28 cellular contexts compared by ENCODE assay signal in the genomic region with DNA sequence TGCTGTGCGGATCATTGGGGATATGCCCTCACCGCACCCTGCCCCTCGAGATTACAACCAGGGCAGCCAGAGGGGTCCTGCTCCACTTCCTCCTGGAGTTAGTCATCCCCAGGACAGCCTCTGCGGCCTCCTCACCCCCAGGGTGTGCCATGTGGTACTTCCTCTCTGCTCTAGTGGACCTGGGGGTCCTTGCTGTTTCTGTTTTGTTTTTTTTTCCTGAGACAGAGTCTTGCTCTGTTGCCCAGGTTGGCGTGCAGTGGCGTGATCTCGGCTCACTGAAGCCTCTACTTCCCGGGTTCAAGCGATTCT. TPM values are rescaled to one million over a fixed set of nuclear protein-coding genes. Genes with fewer than 3 reads are reported as not detected.
DNase-seq lines count a peak whose midpoint lies in the region; ATAC-seq lines count a peak whose summit lies in the region.
"Had no signal": no experiment of that assay in that cellular context is flagged by ENCODE, and none has a peak within 500 bp of the region (broad histone marks: within the 10 kb centered on the region; RNA-seq: fewer than 3 reads in every experiment).

No MANE protein-coding gene starts in this region.

- DNase-seq in AG20443 (ENCODE audit: low spot score) (peak; percentile 6), Daoy (ENCODE audit: low read depth) (peak; percentile 32), NCI-H1930 (lab: John Stamatoyannopoulos, UW) (no peak), dedifferentiated amniotic fluid mesenchymal stem cell (ENCODE audit: extremely low spot score) (no peak), COLO668 (lab: John Stamatoyannopoulos, UW; ENCODE audit: unreplicated experiment) (no peak)
- DNase-seq in natural killer cell treated with Interleukin-12 subunit alpha and Interleukin-12 subunit beta and Interleukin-15 and Interleukin-18, amount 100 ng/mL, for 72 hours (ENCODE audit: low spot score) = no peak
- DNase-seq in stimulated activated naive CD8-positive, alpha-beta T cell treated with anti-CD3 and anti-CD28 coated beads, Interleukin-15, Interleukin-2, amounts not matched to agents 100 U/mL and 50 U/mL, for 24 hours = no peak
- DNase-seq: activated CD4-positive, alpha-beta T cell treated with anti-CD3 and anti-CD28 coated beads, Interleukin-2, amount 10 ng/mL, durations not matched to agents 24 days and 14 days; activated naive CD4-positive, alpha-beta T cell treated with anti-CD3 and anti-CD28 coated beads for 36 hours; activated T-cell treated with anti-CD3 and anti-CD28 coated beads, Interleukin-2, amount 50 U/mL, for 48 hours; BE2C; brain microvascular endothelial cell; Caco-2; DMS79; effector CD8-positive, alpha-beta T cell; NCI-H146; NCI-H446 treated with DMSO at 0.1 percent for 48 hours; PC-3; SW 1271; T1000; transverse colon had no signal

- no peaks in the 10 kb centered on the region for H3K36me3 Mint-ChIP-seq in dendritic cell treated with granulocyte-macrophage colony-stimulating factor and Interleukin-4, amounts not matched to agents 40 ng/mL and 50 ng/mL, for 4 days (ENCODE audit: low read depth)
- H3K36me3 Mint-ChIP-seq in natural killer cell treated with Interleukin-12 subunit alpha and Interleukin-12 subunit beta and Interleukin-15 and Interleukin-18, amount 100 ng/mL, for 72 hours = no peaks in the 10 kb centered on the region

- H3K4me1 Mint-ChIP-seq in dendritic cell treated with granulocyte-macrophage colony-stimulating factor and Interleukin-4, amounts not matched to agents 40 ng/mL and 50 ng/mL, for 4 days (ENCODE audit: low read depth) = peaks cover 86% of the 10 kb centered on the region
- no peaks in the 10 kb centered on the region for H3K4me1 Mint-ChIP-seq in natural killer cell treated with Interleukin-12 subunit alpha and Interleukin-12 subunit beta and Interleukin-15 and Interleukin-18, amount 100 ng/mL, for 72 hours (ENCODE audit: low read depth in 2 of 2)
- H3K4me1 Mint-ChIP-seq: activated CD4-positive, alpha-beta T cell treated with anti-CD3 and anti-CD28 coated beads, Interleukin-2, amount 10 ng/mL, durations not matched to agents 24 days and 14 days; memory B cell had no signal

- no peaks in the 10 kb centered on the region for H3K9me3 Mint-ChIP-seq in dendritic cell treated with granulocyte-macrophage colony-stimulating factor and Interleukin-4, amounts not matched to agents 40 ng/mL and 50 ng/mL, for 4 days
- peaks cover 4% of the 10 kb centered on the region for H3K9me3 Mint-ChIP-seq in natural killer cell treated with Interleukin-12 subunit alpha and Interleukin-12 subunit beta and Interleukin-15 and Interleukin-18, amount 100 ng/mL, for 72 hours

- no peak overlapping the region for H3K4me3 Mint-ChIP-seq in dendritic cell treated with granulocyte-macrophage colony-stimulating factor and Interleukin-4, amounts not matched to agents 40 ng/mL and 50 ng/mL, for 4 days
- no peak overlapping the region for H3K4me3 Mint-ChIP-seq in natural killer cell treated with Interleukin-12 subunit alpha and Interleukin-12 subunit beta and Interleukin-15 and Interleukin-18, amount 100 ng/mL, for 72 hours
- H3K4me3 Mint-ChIP-seq: activated CD4-positive, alpha-beta T cell treated with anti-CD3 and anti-CD28 coated beads, Interleukin-2, amount 10 ng/mL, durations not matched to agents 24 days and 14 days; activated naive CD4-positive, alpha-beta T cell treated with anti-CD3 and anti-CD28 coated beads for 36 hours; memory B cell had no signal

- intact Hi-C loops in dendritic cell treated with granulocyte-macrophage colony-stimulating factor and Interleukin-4, amounts not matched to agents 40 ng/mL and 50 ng/mL, for 4 days (cut with micrococcal nuclease) = no loop called here

- peaks cover 10% of the 10 kb centered on the region for H3K27me3 Mint-ChIP-seq in dendritic cell treated with granulocyte-macrophage colony-stimulating factor and Interleukin-4, amounts not matched to agents 40 ng/mL and 50 ng/mL, for 4 days
- H3K27me3 Mint-ChIP-seq in natural killer cell treated with Interleukin-12 subunit alpha and Interleukin-12 subunit beta and Interleukin-15 and Interleukin-18, amount 100 ng/mL, for 72 hours = peaks cover 0 to 8% of the 10 kb centered on the region in 2 donors
- H3K27me3 Mint-ChIP-seq: activated CD4-positive, alpha-beta T cell treated with anti-CD3 and anti-CD28 coated beads, Interleukin-2, amount 10 ng/mL, durations not matched to agents 24 days and 14 days had no signal

- H3K27ac Mint-ChIP-seq in dendritic cell treated with granulocyte-macrophage colony-stimulating factor and Interleukin-4, amounts not matched to agents 40 ng/mL and 50 ng/mL, for 4 days = peak overlapping the region; percentile 83
- no peak overlapping the region for H3K27ac Mint-ChIP-seq in natural killer cell treated with Interleukin-12 subunit alpha and Interleukin-12 subunit beta and Interleukin-15 and Interleukin-18, amount 100 ng/mL, for 72 hours
- H3K27ac Mint-ChIP-seq: activated CD4-positive, alpha-beta T cell treated with anti-CD3 and anti-CD28 coated beads, Interleukin-2, amount 10 ng/mL, durations not matched to agents 24 days and 14 days; activated naive CD4-positive, alpha-beta T cell treated with anti-CD3 and anti-CD28 coated beads for 36 hours; memory B cell had no signal

- ATAC-seq in natural killer cell treated with Interleukin-12 subunit alpha and Interleukin-12 subunit beta and Interleukin-15 and Interleukin-18, amount 100 ng/mL, for 72 hours = peak; percentile 20 to 48
- no peak for ATAC-seq in stimulated activated naive CD8-positive, alpha-beta T cell treated with anti-CD3 and anti-CD28 coated beads, Interleukin-15, Interleukin-2, amounts not matched to agents 100 U/mL and 50 U/mL, for 24 hours
- ATAC-seq: PC-3 had no signal

RNA-seq across cellular contexts. Expression of a gene that starts 5.2 kb away (rescaled TPM):
- total RNA-seq in Daoy (2014; rRNA removed; shearing (Covaris generic)) = not detected in 2 replicates
- not detected for total RNA-seq in natural killer cell treated with Interleukin-12 subunit alpha and Interleukin-12 subunit beta and Interleukin-15 and Interleukin-18, amount 100 ng/mL, for 72 hours
- total RNA-seq: activated CD4-positive, alpha-beta T cell treated with anti-CD3 and anti-CD28 coated beads, Interleukin-2, amount 10 ng/mL, durations not matched to agents 24 days and 14 days; activated naive CD4-positive, alpha-beta T cell treated with anti-CD3 and anti-CD28 coated beads for 36 hours; Caco-2; epithelial cell of proximal tubule; kidney epithelial cell; M059J; PC-3 had no signal

RNA-seq across cellular contexts. Expression of a gene that starts 42.3 kb away (rescaled TPM):
- total RNA-seq in Daoy (2014; rRNA removed; shearing (Covaris generic)) = not detected in 2 replicates
- not detected for total RNA-seq in natural killer cell treated with Interleukin-12 subunit alpha and Interleukin-12 subunit beta and Interleukin-15 and Interleukin-18, amount 100 ng/mL, for 72 hours
- total RNA-seq: activated CD4-positive, alpha-beta T cell treated with anti-CD3 and anti-CD28 coated beads, Interleukin-2, amount 10 ng/mL, durations not matched to agents 24 days and 14 days; activated naive CD4-positive, alpha-beta T cell treated with anti-CD3 and anti-CD28 coated beads for 36 hours; Caco-2; epithelial cell of proximal tubule; kidney epithelial cell; M059J; PC-3; psoas muscle; stomach; transverse colon had no signal

Comparison
In these comparisons a context has a peak if more than half of its experiments do, and no peak if none do; other contexts are left out.
1. DNase-seq: peak in AG20443 (single experiment) and Daoy (single experiment); none in natural killer cell treated with Interleukin-12 subunit alpha and Interleukin-12 subunit beta and Interleukin-15 and Interleukin-18, amount 100 ng/mL, for 72 hours (single experiment), stimulated activated naive CD8-positive, alpha-beta T cell treated with anti-CD3 and anti-CD28 coated beads, Interleukin-15, Interleukin-2, amounts not matched to agents 100 U/mL and 50 U/mL, for 24 hours (single experiment), NCI-H1930 (0 of 2), dedifferentiated amniotic fluid mesenchymal stem cell (single experiment) and COLO668 (single experiment).